16 cellular contexts compared by ENCODE assay signal in genomic region chr2:178521304-178522150, GRCh38. TPM values are rescaled to one million over a fixed set of nuclear protein-coding genes. Genes with fewer than 3 reads are reported as not detected.
DNase-seq lines count a peak whose midpoint lies in the region; ATAC-seq and TF ChIP-seq lines count a peak whose summit lies in the region.
"Had no signal": no experiment of that assay in that cellular context is flagged by ENCODE, and none has a peak within 500 bp of the region (broad histone marks: within the 10 kb centered on the region; RNA-seq: fewer than 3 reads in every experiment).

No MANE protein-coding gene starts in this region.

- no peak overlapping the region for H2BK120ac ChIP-seq in mesenchymal stem cell (ENCODE audit: low read depth, low read length)

- DNase-seq in activated CD4-positive, CD25-positive, alpha-beta regulatory T cell treated with anti-CD3 and anti-CD28 coated beads, Interleukin-2, amount 50 U/mL, for 72 hours, result no peak
- no peak for DNase-seq in CD4-positive, alpha-beta T cell
- DNase-seq in naive thymus-derived CD8-positive, alpha-beta T cell, result no peak
- no peak for DNase-seq in coronary artery (ENCODE audit: low spot score)
- DNase-seq in SIG-M5 (lab: John Stamatoyannopoulos, UW), result no peak
- no peak for DNase-seq in mesenchymal stem cell
- DNase-seq: NCI-H187, NCI-H345, ovary, sigmoid colon, upper lobe of right lung had no signal

- intact Hi-C loops in CD4-positive, alpha-beta T cell (cut with DNase I, micrococcal nuclease), result loop anchor here (2.0 to 5.0 kb wide), 3 partner anchors 39 to 71 kb away; partner anchors contain the start of genes FKBP7 (in 1 of the 2), PJVK (in 1 of the 2), PLEKHA3 (in 1 of the 2) and PRKRA (in 1 of the 2)

- 96% methylated on average over 10 of the region's 11 CpGs for WGBS in mesenchymal stem cell

- H3K9me3 ChIP-seq in CD4-positive, alpha-beta T cell (ENCODE audit: control insufficient read depth, low read length), result no peaks in the 10 kb centered on the region
- no peaks in the 10 kb centered on the region for H3K9me3 ChIP-seq in mesenchymal stem cell (ENCODE audit: control insufficient read depth, low read length)
- H3K9me3 ChIP-seq: ovary, sigmoid colon, upper lobe of right lung had no signal

- H3K4me1 Mint-ChIP-seq in CD4-positive, alpha-beta T cell (ENCODE audit: low read depth), result peaks cover 32% of the 10 kb centered on the region
- peaks cover 23% of the 10 kb centered on the region for H3K4me1 Mint-ChIP-seq in activated T-helper 17 cell treated with anti-CD3 and anti-CD28 coated beads, Interleukin-2, amount 50 U/mL, for 72 hours
- H3K4me1 Mint-ChIP-seq in naive thymus-derived CD8-positive, alpha-beta T cell, result peaks cover 11 to 34% (median 31%) of the 10 kb centered on the region in 4 donors

- H3K23ac ChIP-seq in mesenchymal stem cell (ENCODE audit: low read length in 2 of 2), result no peak overlapping the region

- TF ChIP-seq CTCF in CD4-positive, alpha-beta T cell (IDR thresholded peaks at IDR 0.05), result no peak
- TF ChIP-seq CTCF in coronary artery (IDR thresholded peaks at IDR 0.05), result no peak

- H3K4me2 ChIP-seq in mesenchymal stem cell (ENCODE audit: low read length, poor library complexity, severe bottlenecking), result no peak overlapping the region

- H2BK12ac ChIP-seq in mesenchymal stem cell (ENCODE audit: low read length in 2 of 2), result no peak overlapping the region

- no peak overlapping the region for H3K4me3 ChIP-seq in coronary artery
- H3K4me3 ChIP-seq in mesenchymal stem cell (ENCODE audit: insufficient read depth in 1 of 2, low read depth in 1 of 2, low read length in 2 of 2), result no peak overlapping the region
- H3K4me3 ChIP-seq: ovary, sigmoid colon, upper lobe of right lung had no signal

- no peak overlapping the region for H3K14ac ChIP-seq in mesenchymal stem cell (ENCODE audit: low read length in 2 of 2)

- H3K4me1 ChIP-seq in mesenchymal stem cell (ENCODE audit: control insufficient read depth, insufficient read depth, low read depth, low read length), result peaks cover 2% of the 10 kb centered on the region

- no peak overlapping the region for H4K91ac ChIP-seq in mesenchymal stem cell (ENCODE audit: low read length)

- no peak overlapping the region for H2BK15ac ChIP-seq in mesenchymal stem cell (ENCODE audit: low read depth, poor library complexity, severe bottlenecking)

- peaks cover 42% of the 10 kb centered on the region for H3K36me3 Mint-ChIP-seq in CD4-positive, alpha-beta T cell (ENCODE audit: low read depth)
- H3K36me3 Mint-ChIP-seq in activated T-helper 17 cell treated with anti-CD3 and anti-CD28 coated beads, Interleukin-2, amount 50 U/mL, for 72 hours (ENCODE audit: low read depth), result peaks cover 43% of the 10 kb centered on the region
- peaks cover 0 to 25% (median 5%) of the 10 kb centered on the region in 3 donors for H3K36me3 Mint-ChIP-seq in naive thymus-derived CD8-positive, alpha-beta T cell

- no peak overlapping the region for H4K8ac ChIP-seq in mesenchymal stem cell (ENCODE audit: low read length)

- no peak overlapping the region for H3K4ac ChIP-seq in mesenchymal stem cell (ENCODE audit: low read depth in 1 of 2, low read length in 2 of 2)

- POLR2A ChIA-PET in CD4-positive, alpha-beta T cell (lab: Charles Lee), result no interaction called here
- POLR2A ChIA-PET in naive thymus-derived CD8-positive, alpha-beta T cell (lab: Charles Lee), result interaction anchor here (0.6 to 0.7 kb wide), 2 partner anchors 10 to 27 kb away, joined by 6 to 7 read pairs; no protein-coding TSS in a partner anchor

- no peaks in the 10 kb centered on the region for H3K27me3 ChIP-seq in CD4-positive, alpha-beta T cell (ENCODE audit: control insufficient read depth, insufficient read depth, low read length)
- H3K27me3 ChIP-seq in mesenchymal stem cell (ENCODE audit: control insufficient read depth in 1 of 2, insufficient read depth in 1 of 2, low read length in 2 of 2), result no peaks in the 10 kb centered on the region
- H3K27me3 ChIP-seq: ovary, sigmoid colon, upper lobe of right lung had no signal

- H3K27ac ChIP-seq in CD4-positive, alpha-beta T cell (ENCODE audit: low read depth, low read length), result no peak overlapping the region
- no peak overlapping the region for H3K27ac ChIP-seq in coronary artery
- H3K27ac ChIP-seq in mesenchymal stem cell (ENCODE audit: low read length, poor library complexity, severe bottlenecking), result no peak overlapping the region
- H3K27ac ChIP-seq: 22Rv1, HL-60, ovary, RWPE1, upper lobe of right lung had no signal

- H3K79me1 ChIP-seq in mesenchymal stem cell (replicated peaks; ENCODE audit: low read length, poor library complexity, severe bottlenecking), result peaks cover 4% of the 10 kb centered on the region

- no peaks in the 10 kb centered on the region for H3K9me3 Mint-ChIP-seq in CD4-positive, alpha-beta T cell
- no peaks in the 10 kb centered on the region for H3K9me3 Mint-ChIP-seq in activated T-helper 17 cell treated with anti-CD3 and anti-CD28 coated beads, Interleukin-2, amount 50 U/mL, for 72 hours
- peaks cover 0 to 11% (median 0%) of the 10 kb centered on the region in 9 donors for H3K9me3 Mint-ChIP-seq in naive thymus-derived CD8-positive, alpha-beta T cell

- no peak overlapping the region for H3K9ac ChIP-seq in mesenchymal stem cell (ENCODE audit: low read length)

- H3K4me3 Mint-ChIP-seq in CD4-positive, alpha-beta T cell, result peak overlapping the region; percentile 52
- peak overlapping the region; percentile 95 for H3K4me3 Mint-ChIP-seq in activated T-helper 17 cell treated with anti-CD3 and anti-CD28 coated beads, Interleukin-2, amount 50 U/mL, for 72 hours
- H3K4me3 Mint-ChIP-seq in naive thymus-derived CD8-positive, alpha-beta T cell, result peak overlapping the region in 6 of 10 donors; percentile 3 to 52 (median 14)

- H3K27me3 Mint-ChIP-seq in CD4-positive, alpha-beta T cell, result no peaks in the 10 kb centered on the region
- no peaks in the 10 kb centered on the region for H3K27me3 Mint-ChIP-seq in activated T-helper 17 cell treated with anti-CD3 and anti-CD28 coated beads, Interleukin-2, amount 50 U/mL, for 72 hours
- no peaks in the 10 kb centered on the region for H3K27me3 Mint-ChIP-seq in naive thymus-derived CD8-positive, alpha-beta T cell

- H2AK5ac ChIP-seq in mesenchymal stem cell (ENCODE audit: low read length, severe bottlenecking), result no peak overlapping the region

- ATAC-seq in activated CD4-positive, CD25-positive, alpha-beta regulatory T cell treated with anti-CD3 and anti-CD28 coated beads, Interleukin-2, amount 50 U/mL, for 24 hours, result peak; percentile 80 to 83
- no peak for ATAC-seq in CD4-positive, alpha-beta T cell (ENCODE audit: poor library complexity)
- ATAC-seq in activated T-helper 17 cell treated with anti-CD3 and anti-CD28 coated beads, Interleukin-2, amount 50 U/mL, for 72 hours (replicated peaks), result peak; percentile 88
- no peak for ATAC-seq in naive thymus-derived CD8-positive, alpha-beta T cell
- ATAC-seq: upper lobe of right lung had no signal

- CTCF ChIA-PET in CD4-positive, alpha-beta T cell (lab: Charles Lee), result interaction anchor here (1.2 to 2.1 kb wide), 2 partner anchors 9 to 108 kb away, joined by 3 to 12 read pairs; no protein-coding TSS in a partner anchor

- H2BK5ac ChIP-seq in mesenchymal stem cell (ENCODE audit: low read depth, low read length, poor library complexity, severe bottlenecking), result no peak overlapping the region

- H2AFZ ChIP-seq in mesenchymal stem cell (ENCODE audit: low read depth, low read length), result no peak overlapping the region

- peaks cover 3 to 15% of the 10 kb centered on the region in 2 experiments for H3K36me3 ChIP-seq in mesenchymal stem cell (ENCODE audit: control insufficient read depth in 1 of 2, insufficient read depth in 2 of 2, low read depth in 1 of 2, low read length in 2 of 2)
- H3K36me3 ChIP-seq: ovary had no signal

- H3K18ac ChIP-seq in mesenchymal stem cell (ENCODE audit: low read depth in 1 of 2, low read length in 2 of 2), result no peak overlapping the region

- peak overlapping the region; percentile 37 for H3K27ac Mint-ChIP-seq in CD4-positive, alpha-beta T cell
- peak overlapping the region; percentile 73 for H3K27ac Mint-ChIP-seq in activated T-helper 17 cell treated with anti-CD3 and anti-CD28 coated beads, Interleukin-2, amount 50 U/mL, for 72 hours
- peak overlapping the region in 5 of 10 donors; percentile 4 to 54 (median 32) for H3K27ac Mint-ChIP-seq in naive thymus-derived CD8-positive, alpha-beta T cell

RNA-seq across cellular contexts. Expression of gene PLEKHA3, which starts 41.3 kb away (rescaled TPM):
- total RNA-seq in CD4-positive, alpha-beta T cell, result 10 to 100 TPM; 20.1 to 20.3 TPM
- 10 to 100 TPM; 17.9 to 26.4 TPM for total RNA-seq in activated T-helper 17 cell treated with anti-CD3 and anti-CD28 coated beads, Interleukin-2, amount 50 U/mL, for 72 hours
- 10 to 100 TPM; 39.5 to 40.6 TPM for total RNA-seq in naive thymus-derived CD8-positive, alpha-beta T cell
- polyA plus RNA-seq in naive thymus-derived CD8-positive, alpha-beta T cell, result 10 to 100 TPM; 18.4 to 24.6 (median 24.4) TPM
- polyA plus RNA-seq in mesenchymal stem cell (2013, experiment 1 of 2), result 25.3 TPM
- 24.5 TPM for polyA plus RNA-seq in mesenchymal stem cell (2013, experiment 2 of 2)

RNA-seq across cellular contexts. Expression of gene FKBP7, which starts 43.1 kb away (rescaled TPM):
- total RNA-seq in CD4-positive, alpha-beta T cell, result under 1 TPM; 0.25 to 0.55 TPM
- total RNA-seq in activated T-helper 17 cell treated with anti-CD3 and anti-CD28 coated beads, Interleukin-2, amount 50 U/mL, for 72 hours, result 1 to 10 TPM; 1.7 to 2.6 TPM
- total RNA-seq in naive thymus-derived CD8-positive, alpha-beta T cell, result 1 to 10 TPM; 1.5 to 2.4 TPM
- polyA plus RNA-seq in naive thymus-derived CD8-positive, alpha-beta T cell, result 1 to 10 TPM; 2.9 to 7.0 (median 3.9) TPM
- 59.2 TPM for polyA plus RNA-seq in mesenchymal stem cell (2013, experiment 1 of 2)
- 62.1 TPM for polyA plus RNA-seq in mesenchymal stem cell (2013, experiment 2 of 2)

Comparison
In these comparisons a context has a peak if more than half of its experiments do, and no peak if none do; other contexts are left out.
1. ATAC-seq: peak in activated CD4-positive, CD25-positive, alpha-beta regulatory T cell treated with anti-CD3 and anti-CD28 coated beads, Interleukin-2, amount 50 U/mL, for 24 hours (2 of 2) and activated T-helper 17 cell treated with anti-CD3 and anti-CD28 coated beads, Interleukin-2, amount 50 U/mL, for 72 hours (single experiment); none in CD4-positive, alpha-beta T cell (single experiment) and naive thymus-derived CD8-positive, alpha-beta T cell (0 of 2).
2. H3K4me3 Mint-ChIP-seq: peak in every context shown above with its lines; median percentile 95 in activated T-helper 17 cell treated with anti-CD3 and anti-CD28 coated beads, Interleukin-2, amount 50 U/mL, for 72 hours; 52 in CD4-positive, alpha-beta T cell; 14 in naive thymus-derived CD8-positive, alpha-beta T cell.